ENCODE assay signal across 8 cellular contexts in the genomic region with DNA sequence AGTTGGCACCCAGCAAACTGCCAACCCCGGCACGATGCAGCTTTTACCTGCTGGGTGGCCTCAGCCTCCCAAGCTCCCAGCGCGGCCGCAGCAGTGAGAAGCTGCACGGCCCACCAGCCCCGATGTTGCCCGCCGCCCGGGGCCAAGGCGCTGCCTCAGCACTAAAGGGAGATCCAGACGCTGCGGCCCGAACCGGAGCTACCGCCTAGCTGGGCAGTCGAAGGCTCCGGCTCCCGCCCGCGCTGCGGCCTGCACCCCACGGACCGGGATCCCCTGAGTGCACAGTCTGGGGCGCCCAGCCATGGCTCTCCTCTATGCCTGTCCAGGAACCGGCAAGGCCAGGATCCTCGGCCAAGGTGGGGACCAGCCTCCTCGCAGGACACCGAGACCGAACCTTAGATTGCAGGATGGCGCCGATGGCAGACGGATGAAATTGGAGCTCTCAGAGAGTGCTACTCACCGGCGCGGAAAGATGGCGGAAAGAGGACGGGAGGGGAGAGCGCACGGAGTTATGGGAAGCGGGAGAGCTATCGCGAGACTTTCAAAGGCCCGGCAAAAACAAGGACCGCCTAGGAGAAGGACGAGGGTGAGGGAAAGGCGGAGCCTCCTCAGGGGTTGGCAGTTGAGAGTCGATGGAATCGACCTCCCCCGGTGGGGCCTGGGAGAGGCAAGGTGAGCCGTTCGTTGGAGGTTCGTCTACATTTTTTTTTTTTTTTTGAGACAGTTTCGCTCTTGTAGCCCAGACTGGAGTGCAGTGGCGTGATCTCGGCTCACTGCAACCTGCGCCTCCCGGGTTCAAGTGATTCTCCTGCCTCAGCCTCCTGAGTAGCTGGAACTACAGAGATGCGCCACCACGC. TPM values are rescaled to one million over a fixed set of nuclear protein-coding genes. Genes with fewer than 3 reads are reported as not detected.
DNase-seq lines count a peak whose midpoint lies in the region; ATAC-seq lines count a peak whose summit lies in the region.

A gene (minus strand): TSS at position 485 of the 857 bp plus-strand sequence. CDS start 1,221 bp downstream, outside the sequence.

- DNase-seq in NCI-H748 (lab: John Stamatoyannopoulos, UW; ENCODE audit: unreplicated experiment) (peak; percentile 95), dedifferentiated amniotic fluid mesenchymal stem cell (ENCODE audit: extremely low spot score) (peak; percentile 98), left lobe of liver (ENCODE audit: low spot score) (peak; percentile 94)
- peak; percentile 90 for DNase-seq in activated CD4-positive, alpha-beta T cell treated with anti-CD3 and anti-CD28 coated beads, Interleukin-2, amount 50 U/mL, for 1 hour
- DNase-seq in stimulated activated CD4-positive, alpha-beta T cell treated with anti-CD3 and anti-CD28 coated beads, Interleukin-2, amount 100 ng/mL, for 4 hours (ENCODE audit: low read depth) = peak; percentile 88

- H3K27me3 ChIP-seq in BLaER1 treated with 17β-estradiol and CSF1 and Interleukin-3, amounts not matched to agents 10 nM and 100 nM = no peaks in the 10 kb centered on the region

- H3K36me3 ChIP-seq in BLaER1 treated with 17β-estradiol and CSF1 and Interleukin-3, amounts not matched to agents 10 nM and 100 nM = peaks cover 81 to 91% (median 88%) of the 10 kb centered on the region in 11 experiments

- ATAC-seq in GM19351 (IDR thresholded peaks at IDR 0.05; ENCODE audit: unreplicated experiment) (peak; percentile 90), HG03521 (IDR thresholded peaks at IDR 0.05; ENCODE audit: unreplicated experiment) (peak; percentile 91), left lobe of liver (peak; percentile 96)

- peaks cover 0 to 5% (median 0%) of the 10 kb centered on the region in 11 experiments; a peak in 2 of 22 replicates for H3K9me3 ChIP-seq in BLaER1 treated with 17β-estradiol and CSF1 and Interleukin-3, amounts not matched to agents 10 nM and 100 nM (replicated peaks in 1 of 11)

- peaks cover 47 to 68% (median 50%) of the 10 kb centered on the region in 11 experiments for H4K20me1 ChIP-seq in BLaER1 treated with 17β-estradiol and CSF1 and Interleukin-3, amounts not matched to agents 10 nM and 100 nM

- peak within 1 kb of the TSS; percentile 83 to 98 (median 96) for H3K27ac ChIP-seq in BLaER1 treated with 17β-estradiol and CSF1 and Interleukin-3, amounts not matched to agents 10 nM and 100 nM

- peak within 1 kb of the TSS; percentile 91 to 100 (median 98) for H3K9ac ChIP-seq in BLaER1 treated with 17β-estradiol and CSF1 and Interleukin-3, amounts not matched to agents 10 nM and 100 nM

- peak within 1 kb of the TSS; percentile 77 to 100 (median 92) for H3K4me3 ChIP-seq in BLaER1 treated with 17β-estradiol and CSF1 and Interleukin-3, amounts not matched to agents 10 nM and 100 nM

- H3K4me1 ChIP-seq in BLaER1 treated with 17β-estradiol and CSF1 and Interleukin-3, amounts not matched to agents 10 nM and 100 nM = peaks cover 39 to 49% (median 45%) of the 10 kb centered on the region in 10 experiments

- H3K4me2 ChIP-seq in BLaER1 treated with 17β-estradiol and CSF1 and Interleukin-3, amounts not matched to agents 10 nM and 100 nM = peak within 1 kb of the TSS; percentile 81 to 97 (median 94)

RNA-seq across cellular contexts. Expression of the gene that starts here (rescaled TPM):
- 375 TPM for total RNA-seq in left lobe of liver

Comparison
In these comparisons a context has a peak if more than half of its experiments do, and no peak if none do; other contexts are left out.
1. Peak in every context shown above with its lines: DNase-seq, ATAC-seq, H3K4me3 ChIP-seq and H3K27ac ChIP-seq.